ENCODE assay signal across 8 cellular contexts in genomic region chr19:3986260-3987041, GRCh38. TPM values are rescaled to one million over a fixed set of nuclear protein-coding genes. Genes with fewer than 3 reads are reported as not detected.
DNase-seq lines count a peak whose midpoint lies in the region; ATAC-seq lines count a peak whose summit lies in the region.

No MANE protein-coding gene starts in this region.

- peak; percentile 77 for DNase-seq in DMS53 treated with DMSO at 0.1 percent for 48 hours (lab: John Stamatoyannopoulos, UW; ENCODE audit: unreplicated experiment)
- peak; percentile 76 for DNase-seq in LHCN-M2 (ENCODE audit: low read depth)
- peak; percentile 88 for DNase-seq in OCI-M1 (lab: John Stamatoyannopoulos, UW)
- DNase-seq in activated naive CD4-positive, alpha-beta T cell treated with anti-CD3 and anti-CD28 coated beads, Interleukin-2, amount 50 U/mL, for 16 hours: peak; percentile 63
- peak; percentile 61 for DNase-seq in germinal center (ENCODE audit: low spot score)
- peak in 45 of 56 donors; percentile 5 to 74 (median 39) for DNase-seq in nucleus accumbens (lab: John Stamatoyannopoulos, UW)

- no peak for ATAC-seq in HG03442 (IDR thresholded peaks at IDR 0.05; ENCODE audit: unreplicated experiment)
- ATAC-seq in GM19324 (IDR thresholded peaks at IDR 0.05; ENCODE audit: low FRiP score, unreplicated experiment): no peak

RNA-seq across cellular contexts. Expression of gene EEF2, which starts 1.2 kb away (rescaled TPM):
- total RNA-seq in LHCN-M2 (2014; rRNA removed): 2,004 and 2,150 TPM in 2 replicates
- polyA plus RNA-seq in LHCN-M2 (2012): 2,632 TPM

RNA-seq across cellular contexts. Expression of gene DAPK3, which starts 15.6 kb away (rescaled TPM):
- total RNA-seq in LHCN-M2 (2014; rRNA removed): 135 and 150 TPM in 2 replicates
- 126 TPM for polyA plus RNA-seq in LHCN-M2 (2012)

RNA-seq across cellular contexts. Expression of gene PIAS4, which starts 21.1 kb away (rescaled TPM):
- total RNA-seq in LHCN-M2 (2014; rRNA removed): 17.6 and 18.1 TPM in 2 replicates
- polyA plus RNA-seq in LHCN-M2 (2012): 17.7 TPM

RNA-seq across cellular contexts. Expression of gene NMRK2, which starts 53.6 kb away (rescaled TPM):
- not detected in 2 replicates for total RNA-seq in LHCN-M2 (2014; rRNA removed)
- not detected for polyA plus RNA-seq in LHCN-M2 (2012)
